30 cellular contexts compared by ENCODE assay signal in the genomic region with DNA sequence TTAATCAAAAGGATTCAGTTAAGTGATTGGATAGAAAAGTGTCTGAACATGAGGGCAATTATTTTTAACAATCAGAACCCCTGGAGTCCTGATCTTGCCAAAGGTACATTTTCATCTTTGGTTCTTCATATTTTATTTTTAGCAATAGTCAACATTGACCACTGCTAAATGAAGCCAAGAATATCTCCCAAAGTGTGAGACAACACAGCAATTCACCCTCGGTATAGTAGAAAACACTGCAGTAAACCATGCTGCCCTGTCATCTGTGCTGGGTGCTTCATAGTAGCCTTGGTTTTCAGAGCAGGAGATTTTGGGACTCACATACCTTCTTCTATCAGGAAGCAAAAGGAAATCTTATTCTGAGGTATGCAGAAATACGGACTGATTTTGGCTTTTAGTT.
"Had no signal": no experiment of that assay in that cellular context is flagged by ENCODE, and none has a peak within 500 bp of the region (broad histone marks: within the 10 kb centered on the region; RNA-seq: fewer than 3 reads in every experiment).

No MANE protein-coding gene starts in this region.

- DNase-seq: activated B cell treated with CpG ODN at 0.5 μM for 24 hours; activated CD4-positive, alpha-beta memory T cell treated with anti-CD3 and anti-CD28 coated beads for 36 hours; activated CD4-positive, alpha-beta T cell treated with anti-CD3 and anti-CD28 coated beads for 36 hours; activated CD4-positive, alpha-beta T cell treated with anti-CD3 and anti-CD28 coated beads, Interleukin-2, amount 10 ng/mL, durations not matched to agents 24 days and 14 days; activated CD4-positive, CD25-positive, alpha-beta regulatory T cell treated with anti-CD3 and anti-CD28 coated beads, Interleukin-2, amount 50 U/mL, for 72 hours; activated CD8-positive, alpha-beta memory T cell treated with anti-CD3 and anti-CD28 coated beads, Interleukin-2, amount 10 ng/mL, durations not matched to agents 7 days and 5 days; activated CD8-positive, alpha-beta memory T cell treated with anti-CD3 and anti-CD28 coated beads, Interleukin-2, amount 50 U/mL, for 4 hours; activated CD8-positive, alpha-beta T cell treated with anti-CD3 and anti-CD28 coated beads, Interleukin-2, amount 10 ng/mL, durations not matched to agents 7 days and 5 days; activated effector memory CD4-positive, alpha-beta T cell treated with anti-CD3 and anti-CD28 coated beads, Interleukin-2, amount 50 U/mL, for 16 hours; activated naive CD4-positive, alpha-beta T cell treated with anti-CD3 and anti-CD28 coated beads for 36 hours; activated naive CD8-positive, alpha-beta T cell treated with anti-CD3 and anti-CD28 coated beads for 36 hours; activated naive CD8-positive, alpha-beta T cell treated with anti-CD3 and anti-CD28 coated beads, Interleukin-2, amount 50 U/mL, for 24 hours; activated T-cell treated with anti-CD3 and anti-CD28 coated beads, Interleukin-2, amount 50 U/mL, for 1 hour; activated T-cell treated with anti-CD3 and anti-CD28 coated beads, Interleukin-2, amount 50 U/mL, for 48 hours; adrenal gland; amygdala; aorta; body of pancreas; central memory CD4-positive, alpha-beta T cell; cerebellar nuclear complex; colonic mucosa; effector CD8-positive, alpha-beta T cell; esophagus squamous epithelium; foreskin melanocyte; T-helper 1 cell; T-helper 17 cell; T1000; WERI-Rb-1 had no signal

- H3K4me1 ChIP-seq: adrenal gland, body of pancreas, colonic mucosa, esophagus squamous epithelium, gastroesophageal sphincter had no signal

- H3K36me3 ChIP-seq: colonic mucosa had no signal

- H3K4me3 ChIP-seq: adrenal gland, body of pancreas, colonic mucosa, esophagus squamous epithelium, gastroesophageal sphincter had no signal

- H3K9me3 ChIP-seq: adrenal gland, body of pancreas, colonic mucosa, esophagus squamous epithelium, gastroesophageal sphincter had no signal

- H3K27ac ChIP-seq: adrenal gland, body of pancreas, colonic mucosa, epithelial cell of prostate, esophagus squamous epithelium, gastroesophageal sphincter, WERI-Rb-1 had no signal

- ATAC-seq: activated CD4-positive, alpha-beta T cell treated with anti-CD3 and anti-CD28 coated beads for 36 hours; activated CD8-positive, alpha-beta memory T cell treated with anti-CD3 and anti-CD28 coated beads, Interleukin-2, amount 10 ng/mL, durations not matched to agents 7 days and 5 days; activated CD8-positive, alpha-beta T cell treated with anti-CD3 and anti-CD28 coated beads, Interleukin-2, amount 10 ng/mL, durations not matched to agents 7 days and 5 days; activated naive CD8-positive, alpha-beta T cell treated with anti-CD3 and anti-CD28 coated beads, Interleukin-2, amount 50 U/mL, for 24 hours; body of pancreas; gastroesophageal sphincter; T-helper 17 cell had no signal

- H3K27me3 ChIP-seq: adrenal gland, body of pancreas, colonic mucosa, esophagus squamous epithelium, gastroesophageal sphincter had no signal
